Comparison of ENCODE assay signal across 8 cellular contexts in the genomic region with DNA sequence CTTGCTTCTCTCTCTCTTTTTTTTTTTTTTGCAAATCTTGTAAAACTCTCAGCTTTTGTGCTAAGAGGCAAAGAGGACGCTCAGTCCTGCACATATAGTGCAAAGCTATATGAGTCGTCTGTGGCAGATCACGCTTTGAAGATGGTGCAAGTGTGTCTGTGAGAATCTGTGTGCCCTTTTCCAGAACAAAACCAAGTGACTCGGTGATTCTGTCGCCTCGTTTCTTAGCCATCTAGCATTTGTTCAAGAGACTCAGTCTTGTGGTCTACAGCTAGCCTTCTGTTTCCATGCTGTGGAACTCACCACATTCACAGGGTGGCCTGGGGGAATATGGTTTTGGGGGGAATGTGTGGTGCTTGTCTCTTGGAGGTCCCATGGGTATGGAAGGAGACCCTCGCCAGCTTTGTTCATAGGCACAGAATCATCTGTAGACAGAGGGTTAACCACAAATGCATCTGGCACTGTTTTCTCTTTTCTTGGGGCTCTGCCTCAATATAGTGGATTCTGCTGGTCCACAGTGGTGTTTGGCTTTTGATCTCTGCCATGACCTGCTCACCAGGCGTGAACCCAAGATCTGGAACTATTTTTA.
DNase-seq lines count a peak whose midpoint lies in the region; ATAC-seq, FAIRE-seq and TF ChIP-seq lines count a peak whose summit lies in the region.

No MANE protein-coding gene starts in this region.

- H3K4me1 ChIP-seq in SJCRH30, result peaks cover 32% of the 10 kb centered on the region

- ATAC-seq in activated CD8-positive, alpha-beta T cell treated with anti-CD3 and anti-CD28 coated beads for 36 hours, result peak; percentile 37
- ATAC-seq in GM18907 (IDR thresholded peaks at IDR 0.05; ENCODE audit: unreplicated experiment), result no peak

- H3K36me3 Mint-ChIP-seq in HFFc6 (ENCODE audit: low read depth), result peaks cover 19% of the 10 kb centered on the region
- H3K36me3 Mint-ChIP-seq in activated CD8-positive, alpha-beta T cell treated with anti-CD3 and anti-CD28 coated beads for 36 hours (ENCODE audit: low read depth), result no peaks in the 10 kb centered on the region
- H3K36me3 Mint-ChIP-seq in glutamatergic neuron (ENCODE audit: unreplicated experiment), result no peaks in the 10 kb centered on the region

- H3K36me3 ChIP-seq in SJCRH30, result no peaks in the 10 kb centered on the region

- no peak for DNase-seq in HFFc6
- DNase-seq in activated CD8-positive, alpha-beta T cell treated with anti-CD3 and anti-CD28 coated beads for 36 hours, result peak; percentile 13
- DNase-seq in glutamatergic neuron, result no peak
- DNase-seq in SJCRH30, result no peak
- no peak for DNase-seq in HTR-8/SVneo (ENCODE audit: insufficient read length, low spot score)
- no peak for DNase-seq in NOMO-1 treated with DMSO at 0.1 percent for 48 hours (lab: John Stamatoyannopoulos, UW; ENCODE audit: unreplicated experiment)

- POLR2A ChIA-PET in activated CD8-positive, alpha-beta T cell treated with anti-CD3 and anti-CD28 coated beads for 36 hours (lab: Charles Lee), result interaction anchor here (0.9 kb wide), 1 partner anchor 9 kb away, joined by 4 read pairs; no protein-coding TSS in a partner anchor

- no peak for FAIRE-seq in HTR-8/SVneo (lab: Jason Lieb, UNC)

- no peaks in the 10 kb centered on the region for H3K27me3 ChIP-seq in SJCRH30

- H3K27me3 Mint-ChIP-seq in HFFc6 (ENCODE audit: insufficient read depth) (peaks cover 6% of the 10 kb centered on the region), glutamatergic neuron (ENCODE audit: unreplicated experiment) (peaks cover 2% of the 10 kb centered on the region)
- no peaks in the 10 kb centered on the region for H3K27me3 Mint-ChIP-seq in activated CD8-positive, alpha-beta T cell treated with anti-CD3 and anti-CD28 coated beads for 36 hours

- no peaks in the 10 kb centered on the region for H3K9me3 ChIP-seq in SJCRH30 (replicated peaks)

- intact Hi-C loops in activated CD8-positive, alpha-beta T cell treated with anti-CD3 and anti-CD28 coated beads for 36 hours (cut with micrococcal nuclease), result no loop called here

- H3K27ac Mint-ChIP-seq in HFFc6 (peak overlapping the region; percentile 99), glutamatergic neuron (ENCODE audit: unreplicated experiment) (peak overlapping the region; percentile 94)
- H3K27ac Mint-ChIP-seq in activated CD8-positive, alpha-beta T cell treated with anti-CD3 and anti-CD28 coated beads for 36 hours, result no peak overlapping the region

- H3K4me3 ChIP-seq in skin epidermis, result no peak overlapping the region
- H3K4me3 ChIP-seq in SJCRH30, result no peak overlapping the region

- no peaks in the 10 kb centered on the region for H3K9me3 Mint-ChIP-seq in HFFc6
- H3K9me3 Mint-ChIP-seq in activated CD8-positive, alpha-beta T cell treated with anti-CD3 and anti-CD28 coated beads for 36 hours, result no peaks in the 10 kb centered on the region
- peaks cover 17% of the 10 kb centered on the region for H3K9me3 Mint-ChIP-seq in glutamatergic neuron (ENCODE audit: unreplicated experiment)

- peak overlapping the region; percentile 88 for H3K4me3 Mint-ChIP-seq in HFFc6
- no peak overlapping the region for H3K4me3 Mint-ChIP-seq in activated CD8-positive, alpha-beta T cell treated with anti-CD3 and anti-CD28 coated beads for 36 hours
- H3K4me3 Mint-ChIP-seq in glutamatergic neuron (ENCODE audit: unreplicated experiment), result peak overlapping the region; percentile 83

- CTCF ChIA-PET in activated CD8-positive, alpha-beta T cell treated with anti-CD3 and anti-CD28 coated beads for 36 hours (lab: Charles Lee), result interaction anchor here (1.0 to 1.4 kb wide), 2 partner anchors 18 to 22 kb away, joined by 3 to 5 read pairs; no protein-coding TSS in a partner anchor

- TF ChIP-seq CTCF in HFFc6 (IDR thresholded peaks at IDR 0.05) (no peak), glutamatergic neuron (IDR thresholded peaks at IDR 0.05; ENCODE audit: partially characterized antibody, unreplicated experiment) (no peak)
- no peak for TF ChIP-seq CTCF in activated CD8-positive, alpha-beta T cell treated with anti-CD3 and anti-CD28 coated beads for 36 hours (IDR thresholded peaks at IDR 0.05)

- H3K27ac ChIP-seq in skin epidermis, result peak overlapping the region in 12 of 21 experiments; percentile 1 to 72 (median 50)
- no peak overlapping the region for H3K27ac ChIP-seq in SJCRH30

- peaks cover 100% of the 10 kb centered on the region for H3K4me1 Mint-ChIP-seq in HFFc6 (ENCODE audit: low read depth)
- H3K4me1 Mint-ChIP-seq in activated CD8-positive, alpha-beta T cell treated with anti-CD3 and anti-CD28 coated beads for 36 hours (ENCODE audit: low read depth), result peaks cover 19% of the 10 kb centered on the region
- peaks cover 74% of the 10 kb centered on the region for H3K4me1 Mint-ChIP-seq in glutamatergic neuron (ENCODE audit: low read depth, unreplicated experiment)
